Comparison of ENCODE assay signal across 31 cellular contexts in genomic region chr20:18638768-18639167, GRCh38. TPM values are rescaled to one million over a fixed set of nuclear protein-coding genes. Genes with fewer than 3 reads are reported as not detected.
DNase-seq lines count a peak whose midpoint lies in the region; ATAC-seq and TF ChIP-seq lines count a peak whose summit lies in the region.
"Had no signal": no experiment of that assay in that cellular context is flagged by ENCODE, and none has a peak within 500 bp of the region (broad histone marks: within the 10 kb centered on the region; RNA-seq: fewer than 3 reads in every experiment).

No MANE protein-coding gene starts in this region.

- no peak overlapping the region for H3K4me3 Mint-ChIP-seq in Calu3 (ENCODE audit: low read depth, unreplicated experiment)
- no peak overlapping the region for H3K4me3 Mint-ChIP-seq in activated naive CD4-positive, alpha-beta T cell treated with anti-CD3 and anti-CD28 coated beads for 36 hours
- H3K4me3 Mint-ChIP-seq: activated CD4-positive, alpha-beta T cell treated with anti-CD3 and anti-CD28 coated beads for 36 hours; activated CD8-positive, alpha-beta T cell treated with anti-CD3 and anti-CD28 coated beads, Interleukin-2, amount 10 ng/mL, durations not matched to agents 7 days and 5 days; dendritic cell treated with granulocyte-macrophage colony-stimulating factor and Interleukin-4, amounts not matched to agents 40 ng/mL and 50 ng/mL, for 4 days; natural killer cell had no signal

- TF ChIP-seq CTCF in choroid plexus epithelial cell (conservative IDR thresholded peaks at IDR 0.05; ENCODE audit: low read depth, low read length) (no peak), psoas muscle (IDR thresholded peaks at IDR 0.05) (no peak), Calu3 (IDR thresholded peaks at IDR 0.05; ENCODE audit: unreplicated experiment) (no peak)

- intact Hi-C loops in psoas muscle (cut with DNase I) (loop anchor here in 1 of 2 donors (10.0 kb wide), 2 partner anchors 566 to 1026 kb away; no protein-coding TSS in a partner anchor), Calu3 (cut with micrococcal nuclease; ENCODE audit: unreplicated experiment) (no loop called here)
- intact Hi-C loops in activated naive CD4-positive, alpha-beta T cell treated with anti-CD3 and anti-CD28 coated beads for 36 hours (cut with micrococcal nuclease): loop anchor here (10.0 kb wide), 1 partner anchor 946 kb away; no protein-coding TSS in a partner anchor

- H3K9me3 Mint-ChIP-seq in Calu3 (ENCODE audit: low read depth, unreplicated experiment): no peaks in the 10 kb centered on the region
- H3K9me3 Mint-ChIP-seq in activated naive CD4-positive, alpha-beta T cell treated with anti-CD3 and anti-CD28 coated beads for 36 hours: no peaks in the 10 kb centered on the region
- H3K9me3 Mint-ChIP-seq: dendritic cell treated with granulocyte-macrophage colony-stimulating factor and Interleukin-4, amounts not matched to agents 40 ng/mL and 50 ng/mL, for 4 days; natural killer cell had no signal

- no peaks in the 10 kb centered on the region for H3K27me3 Mint-ChIP-seq in Calu3 (ENCODE audit: unreplicated experiment)
- no peaks in the 10 kb centered on the region for H3K27me3 Mint-ChIP-seq in activated naive CD4-positive, alpha-beta T cell treated with anti-CD3 and anti-CD28 coated beads for 36 hours (ENCODE audit: low read depth)
- H3K27me3 Mint-ChIP-seq: activated CD4-positive, alpha-beta T cell treated with anti-CD3 and anti-CD28 coated beads for 36 hours; dendritic cell treated with granulocyte-macrophage colony-stimulating factor and Interleukin-4, amounts not matched to agents 40 ng/mL and 50 ng/mL, for 4 days had no signal

- peak overlapping the region; percentile 67 for H3K27ac ChIP-seq in psoas muscle
- H3K27ac ChIP-seq: BLaER1 treated with 17β-estradiol and CSF1 and Interleukin-3, amounts not matched to agents 10 nM and 100 nM; esophagus muscularis mucosa; hepatocyte; left lung; upper lobe of right lung had no signal

- H3K27me3 ChIP-seq in psoas muscle (ENCODE audit: insufficient read depth in 3 of 3, low read length in 2 of 3): no peaks in the 10 kb centered on the region
- H3K27me3 ChIP-seq: BLaER1 treated with 17β-estradiol and CSF1 and Interleukin-3, amounts not matched to agents 10 nM and 100 nM; esophagus muscularis mucosa; gastroesophageal sphincter; hepatocyte; left lung; upper lobe of right lung had no signal

- 82 to 93% (median 85%) methylated on average over 2 of the region's 2 CpGs for WGBS in psoas muscle, 3 donors

- no peak overlapping the region for H3K4me3 ChIP-seq in choroid plexus epithelial cell (ENCODE audit: low read depth, low read length)
- no peak overlapping the region for H3K4me3 ChIP-seq in psoas muscle
- H3K4me3 ChIP-seq: BLaER1 treated with 17β-estradiol and CSF1 and Interleukin-3, amounts not matched to agents 10 nM and 100 nM; esophagus muscularis mucosa; gastroesophageal sphincter; hepatocyte; left lung; upper lobe of right lung had no signal

- CTCF ChIA-PET in Calu3 (lab: Charles Lee): no interaction called here
- CTCF ChIA-PET in activated naive CD4-positive, alpha-beta T cell treated with anti-CD3 and anti-CD28 coated beads for 36 hours (lab: Charles Lee): interaction anchor here (1.3 kb wide), 1 partner anchor 418 kb away, joined by 3 read pairs; no protein-coding TSS in a partner anchor

- no peak overlapping the region for H3K27ac Mint-ChIP-seq in Calu3 (ENCODE audit: unreplicated experiment)
- no peak overlapping the region for H3K27ac Mint-ChIP-seq in activated naive CD4-positive, alpha-beta T cell treated with anti-CD3 and anti-CD28 coated beads for 36 hours
- H3K27ac Mint-ChIP-seq: activated CD4-positive, alpha-beta T cell treated with anti-CD3 and anti-CD28 coated beads for 36 hours; activated CD8-positive, alpha-beta T cell treated with anti-CD3 and anti-CD28 coated beads, Interleukin-2, amount 10 ng/mL, durations not matched to agents 7 days and 5 days; dendritic cell treated with granulocyte-macrophage colony-stimulating factor and Interleukin-4, amounts not matched to agents 40 ng/mL and 50 ng/mL, for 4 days had no signal

- ATAC-seq in psoas muscle (peak in 2 of 4 donors; percentile 25 to 29), GM21723 (IDR thresholded peaks at IDR 0.05; ENCODE audit: unreplicated experiment) (no peak), HG03521 (IDR thresholded peaks at IDR 0.05; ENCODE audit: unreplicated experiment) (no peak)
- ATAC-seq: activated CD4-positive, alpha-beta T cell treated with anti-CD3 and anti-CD28 coated beads for 36 hours; activated CD8-positive, alpha-beta T cell treated with anti-CD3 and anti-CD28 coated beads, Interleukin-2, amount 10 ng/mL, durations not matched to agents 7 days and 5 days; gastroesophageal sphincter; left lung; natural killer cell; PC-3; Right ventricle myocardium inferior; upper lobe of right lung had no signal

- H3K36me3 Mint-ChIP-seq in Calu3 (ENCODE audit: insufficient read depth, unreplicated experiment): no peaks in the 10 kb centered on the region
- peaks cover 18% of the 10 kb centered on the region for H3K36me3 Mint-ChIP-seq in activated naive CD4-positive, alpha-beta T cell treated with anti-CD3 and anti-CD28 coated beads for 36 hours (ENCODE audit: low read depth)
- H3K36me3 Mint-ChIP-seq: natural killer cell had no signal

- no peaks in the 10 kb centered on the region for H3K9me3 ChIP-seq in psoas muscle
- H3K9me3 ChIP-seq: BLaER1 treated with 17β-estradiol and CSF1 and Interleukin-3, amounts not matched to agents 10 nM and 100 nM; esophagus muscularis mucosa; gastroesophageal sphincter; left lung; upper lobe of right lung had no signal

- no peaks in the 10 kb centered on the region for H3K36me3 ChIP-seq in psoas muscle (ENCODE audit: insufficient read depth in 1 of 2, low read depth in 1 of 2)
- H3K36me3 ChIP-seq: BLaER1 treated with 17β-estradiol and CSF1 and Interleukin-3, amounts not matched to agents 10 nM and 100 nM; left lung; upper lobe of right lung had no signal

- peaks cover 14% of the 10 kb centered on the region for H3K4me1 ChIP-seq in psoas muscle
- H3K4me1 ChIP-seq: esophagus muscularis mucosa, gastroesophageal sphincter, left lung, upper lobe of right lung had no signal

- H3K4me1 Mint-ChIP-seq in Calu3 (ENCODE audit: low read depth, unreplicated experiment): no peaks in the 10 kb centered on the region
- H3K4me1 Mint-ChIP-seq in activated naive CD4-positive, alpha-beta T cell treated with anti-CD3 and anti-CD28 coated beads for 36 hours (ENCODE audit: low read depth): no peaks in the 10 kb centered on the region

- no TSS peak for BruUV-seq in Calu3 (replicated peaks; lab: Mats Ljungman, UMichigan)

- DNase-seq in EH (ENCODE audit: low read depth): peak; percentile 27
- peak; percentile 27 for DNase-seq in RPMI7951 (ENCODE audit: low read depth)
- DNase-seq in choroid plexus epithelial cell (ENCODE audit: low read depth): peak; percentile 38
- DNase-seq in psoas muscle: no peak
- no peak for DNase-seq in Calu3
- DNase-seq in activated naive CD4-positive, alpha-beta T cell treated with anti-CD3 and anti-CD28 coated beads for 36 hours: no peak
- DNase-seq: activated CD4-positive, alpha-beta T cell treated with anti-CD3 and anti-CD28 coated beads for 36 hours; activated CD8-positive, alpha-beta T cell treated with anti-CD3 and anti-CD28 coated beads, Interleukin-2, amount 10 ng/mL, durations not matched to agents 7 days and 5 days; activated effector memory CD4-positive, alpha-beta T cell treated with anti-CD3 and anti-CD28 coated beads, Interleukin-2, amount 50 U/mL, for 16 hours; amniotic stem cell; COR-L47; DMS79 treated with DMSO at 0.1 percent for 48 hours; left lung; natural killer cell; NCI-H1092; NCI-H187; NCI-H2171 treated with DMSO at 0.1 percent for 48 hours; NCI-H510A treated with DMSO at 0.1 percent for 48 hours; NK-92 treated with Interleukin-12 subunit alpha and Interleukin-12 subunit beta, amount 100 ng/mL, for 24 hours; PC-3; retina; stimulated activated CD4-positive, alpha-beta T cell treated with anti-CD3 and anti-CD28 coated beads, Interleukin-2, amount 100 ng/mL, for 48 hours; upper lobe of right lung had no signal

RNA-seq across cellular contexts. Expression of gene DTD1, which starts 50.9 kb away (rescaled TPM):
- 109 and 127 TPM in 2 replicates for total RNA-seq in RPMI7951 (2014; rRNA removed; shearing (Covaris generic))
- total RNA-seq in psoas muscle (10 to 100 TPM; 16.9 to 19.5 (median 18.5) TPM), Calu3 (2022) (14.2 and 14.3 TPM in 2 replicates)
- 10 to 100 TPM; 12.4 to 20.7 (median 18.2) TPM for polyA plus RNA-seq in psoas muscle
- 10 to 100 TPM; 46.4 to 47.1 TPM for total RNA-seq in activated naive CD4-positive, alpha-beta T cell treated with anti-CD3 and anti-CD28 coated beads for 36 hours

Comparison
In these comparisons a context has a peak if more than half of its experiments do, and no peak if none do; other contexts are left out.
1. DNase-seq: peak in EH (single experiment), RPMI7951 (single experiment) and choroid plexus epithelial cell (single experiment); none in psoas muscle (0 of 2), Calu3 (single experiment) and activated naive CD4-positive, alpha-beta T cell treated with anti-CD3 and anti-CD28 coated beads for 36 hours (single experiment).